26 cellular contexts compared by ENCODE assay signal in genomic region chr4:154142664-154143063, GRCh38.
"Had no signal": no experiment of that assay in that cellular context is flagged by ENCODE, and none has a peak within 500 bp of the region (broad histone marks: within the 10 kb centered on the region; RNA-seq: fewer than 3 reads in every experiment).

No MANE protein-coding gene starts in this region.

- FAIRE-seq: urothelium cell line had no signal

- ATAC-seq: stimulated activated effector memory CD8-positive, alpha-beta T cell treated with anti-CD3 and anti-CD28 coated beads, Interleukin-12 subunit alpha, Interleukin-12 subunit beta, amount 100 ng/mL, for 72 hours; stimulated activated naive B cell treated with anti-CD40 and anti-IgM and Interleukin-4, amounts not matched to agents 10 μg/mL and 1 μg/mL and 100 μg/mL, for 72 hours; stimulated activated naive CD8-positive, alpha-beta T cell treated with anti-CD3 and anti-CD28 coated beads, Interleukin-15, amount 100 ng/mL, for 72 hours; stimulated activated naive CD8-positive, alpha-beta T cell treated with anti-CD3 and anti-CD28 coated beads, Interleukin-15, Interleukin-2, amounts not matched to agents 100 U/mL and 50 U/mL, for 24 hours; upper lobe of right lung had no signal

- H3K36me3 ChIP-seq: stomach, suprapubic skin, thoracic aorta, thyroid gland, tibial artery, tibial nerve, transverse colon, upper lobe of left lung, upper lobe of right lung, uterus, vagina had no signal

- H3K9me3 ChIP-seq: stomach, suprapubic skin, testis, thoracic aorta, thyroid gland, tibial artery, tibial nerve, transverse colon, upper lobe of left lung, upper lobe of right lung, uterus, vagina had no signal

- H3K4me3 ChIP-seq: stomach, suprapubic skin, testis, thoracic aorta, thyroid gland, tibial artery, tibial nerve, transverse colon, upper lobe of left lung, upper lobe of right lung, uterus, vagina had no signal

- H3K27ac ChIP-seq: stomach, suprapubic skin, testis, thoracic aorta, thyroid gland, tibial artery, tibial nerve, transverse colon, upper lobe of left lung, upper lobe of right lung, uterus, vagina had no signal

- H3K4me1 ChIP-seq: stomach, suprapubic skin, testis, thyroid gland, tibial artery, transverse colon, upper lobe of left lung, upper lobe of right lung, uterus, vagina had no signal

- DNase-seq: stimulated activated CD4-positive, alpha-beta T cell treated with anti-CD3 and anti-CD28 coated beads, Interleukin-2, amount 100 ng/mL, for 48 hours; stimulated activated CD4-positive, alpha-beta T cell treated with anti-CD3 and anti-CD28 coated beads, Interleukin-4, amount 100 ng/mL, for 1 hour; stimulated activated CD4-positive, alpha-beta T cell treated with anti-CD3 and anti-CD28 coated beads, Interleukin-4, amount 100 ng/mL, for 24 hours; stimulated activated CD4-positive, alpha-beta T cell treated with anti-CD3 and anti-CD28 coated beads, Interleukin-4, amount 100 ng/mL, for 4 hours; stimulated activated CD8-positive, alpha-beta memory T cell treated with anti-CD3 and anti-CD28 coated beads, Interleukin-4, amount 100 ng/mL, for 48 hours; stimulated activated naive B cell treated with anti-CD40 and anti-IgM and Interleukin-4, amounts not matched to agents 10 μg/mL and 1 μg/mL and 100 μg/mL, for 72 hours; stimulated activated naive CD4-positive, alpha-beta T cell; stimulated activated naive CD4-positive, alpha-beta T cell treated with Interleukin-2 at 50 U/mL for 16 hours; stimulated activated naive CD8-positive, alpha-beta T cell treated with anti-CD3 and anti-CD28 coated beads, Interleukin-15, amount 100 ng/mL, for 72 hours; stimulated activated naive CD8-positive, alpha-beta T cell treated with anti-CD3 and anti-CD28 coated beads, Interleukin-15, Interleukin-2, amounts not matched to agents 100 U/mL and 50 U/mL, for 24 hours; stomach; substantia nigra; testis; thyroid gland; tibial artery; transverse colon; trophoblast cell; upper lobe of left lung; upper lobe of right lung; uterus had no signal

- H3K27me3 ChIP-seq: stomach, suprapubic skin, testis, thyroid gland, tibial artery, tibial nerve, transverse colon, upper lobe of left lung, upper lobe of right lung, uterus, vagina had no signal
